Comparison of ENCODE assay signal across 1 cellular context in the genomic region with DNA sequence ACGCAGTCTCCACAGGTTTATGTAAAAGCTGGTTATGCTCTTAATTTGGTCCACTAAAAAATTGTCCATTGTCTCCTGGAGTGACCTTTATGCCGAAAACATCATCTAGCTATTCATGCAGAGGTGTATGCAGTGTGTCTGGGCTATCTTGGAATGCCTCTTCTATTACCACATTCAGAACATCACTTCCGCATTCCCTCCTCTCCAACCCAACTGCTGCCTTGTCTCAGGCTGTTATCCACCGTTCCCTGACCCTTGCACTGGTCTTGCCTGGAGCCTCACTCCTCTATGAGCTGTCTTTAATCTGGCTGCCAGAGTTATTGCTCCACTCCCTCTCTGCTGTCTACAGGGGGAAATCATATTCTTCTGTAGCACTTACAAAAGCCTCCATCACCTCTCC.
TF ChIP-seq lines count a peak whose summit lies in the region.

No MANE protein-coding gene starts in this region.

TF ChIP-seq in HepG2, 621 proteins besides CTCF, POLR2A, EP300 and RAD21 (continued from another document and continues in another):
- TF ChIP-seq, protein P1, sequence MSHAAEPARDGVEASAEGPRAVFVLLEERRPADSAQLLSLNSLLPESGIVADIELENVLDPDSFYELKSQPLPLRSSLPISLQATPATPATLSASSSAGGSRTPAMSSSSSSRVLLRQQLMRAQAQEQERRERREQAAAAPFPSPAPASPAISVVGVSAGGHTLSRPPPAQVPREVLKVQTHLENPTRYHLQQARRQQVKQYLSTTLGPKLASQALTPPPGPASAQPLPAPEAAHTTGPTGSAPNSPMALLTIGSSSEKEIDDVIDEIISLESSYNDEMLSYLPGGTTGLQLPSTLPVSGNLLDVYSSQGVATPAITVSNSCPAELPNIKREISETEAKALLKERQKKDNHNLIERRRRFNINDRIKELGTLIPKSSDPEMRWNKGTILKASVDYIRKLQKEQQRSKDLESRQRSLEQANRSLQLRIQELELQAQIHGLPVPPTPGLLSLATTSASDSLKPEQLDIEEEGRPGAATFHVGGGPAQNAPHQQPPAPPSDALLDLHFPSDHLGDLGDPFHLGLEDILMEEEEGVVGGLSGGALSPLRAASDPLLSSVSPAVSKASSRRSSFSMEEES (CRISPR knock-in tag; IDR thresholded peaks at IDR 0.05) = peak; percentile 27; the same call in 1 of the 2 replicates
- TF ChIP-seq TCF7L2 (IDR thresholded peaks at IDR 0.05; ENCODE audit: low read depth, low read length) (no peak), FOXJ3 (CRISPR knock-in tag; IDR thresholded peaks at IDR 0.05; ENCODE audit: borderline replicate concordance) (0 out of 2 replicates have a peak, but pooled peaks have one; percentile 48), ZNF703 (CRISPR knock-in tag; IDR thresholded peaks at IDR 0.05; ENCODE audit: borderline replicate concordance) (no peak), TP53 (CRISPR knock-in tag; conservative IDR thresholded peaks at IDR 0.05) (no peak), PAWR (CRISPR knock-in tag; IDR thresholded peaks at IDR 0.05; ENCODE audit: borderline replicate concordance) (no peak), ZSCAN31 (CRISPR knock-in tag; IDR thresholded peaks at IDR 0.05; ENCODE audit: low read depth) (peak; percentile 70), PLRG1 (conservative IDR thresholded peaks at IDR 0.05) (no peak), ZNF644 (CRISPR knock-in tag; IDR thresholded peaks at IDR 0.05; ENCODE audit: low read depth) (peak; percentile 75), FOSL1 (CRISPR knock-in tag; IDR thresholded peaks at IDR 0.05; ENCODE audit: borderline replicate concordance) (no peak; the same call in 1 of the 2 replicates), MED1 (CRISPR knock-in tag; IDR thresholded peaks at IDR 0.05) (peak; percentile 73; the same call in 1 of the 2 replicates), HMG20A (CRISPR knock-in tag; IDR thresholded peaks at IDR 0.05; ENCODE audit: borderline replicate concordance) (peak; percentile 55; the same call in 1 of the 2 replicates), ATRX (CRISPR knock-in tag; IDR thresholded peaks at IDR 0.05; ENCODE audit: borderline replicate concordance) (no peak), MTA1 (CRISPR knock-in tag; IDR thresholded peaks at IDR 0.05; ENCODE audit: borderline replicate concordance) (no peak), ZNF121 (CRISPR knock-in tag; IDR thresholded peaks at IDR 0.05) (no peak), HOXA3 (CRISPR knock-in tag; IDR thresholded peaks at IDR 0.05) (peak; percentile 78), ZNF792 (CRISPR knock-in tag; IDR thresholded peaks at IDR 0.05) (no peak), ZNF724P (CRISPR knock-in tag; IDR thresholded peaks at IDR 0.05; ENCODE audit: borderline replicate concordance) (no peak), MED8 (CRISPR knock-in tag; IDR thresholded peaks at IDR 0.05; ENCODE audit: insufficient replicate concordance) (no peak), ZNF674 (CRISPR knock-in tag; IDR thresholded peaks at IDR 0.05; ENCODE audit: low read depth) (no peak)
- TF ChIP-seq, protein P2, sequence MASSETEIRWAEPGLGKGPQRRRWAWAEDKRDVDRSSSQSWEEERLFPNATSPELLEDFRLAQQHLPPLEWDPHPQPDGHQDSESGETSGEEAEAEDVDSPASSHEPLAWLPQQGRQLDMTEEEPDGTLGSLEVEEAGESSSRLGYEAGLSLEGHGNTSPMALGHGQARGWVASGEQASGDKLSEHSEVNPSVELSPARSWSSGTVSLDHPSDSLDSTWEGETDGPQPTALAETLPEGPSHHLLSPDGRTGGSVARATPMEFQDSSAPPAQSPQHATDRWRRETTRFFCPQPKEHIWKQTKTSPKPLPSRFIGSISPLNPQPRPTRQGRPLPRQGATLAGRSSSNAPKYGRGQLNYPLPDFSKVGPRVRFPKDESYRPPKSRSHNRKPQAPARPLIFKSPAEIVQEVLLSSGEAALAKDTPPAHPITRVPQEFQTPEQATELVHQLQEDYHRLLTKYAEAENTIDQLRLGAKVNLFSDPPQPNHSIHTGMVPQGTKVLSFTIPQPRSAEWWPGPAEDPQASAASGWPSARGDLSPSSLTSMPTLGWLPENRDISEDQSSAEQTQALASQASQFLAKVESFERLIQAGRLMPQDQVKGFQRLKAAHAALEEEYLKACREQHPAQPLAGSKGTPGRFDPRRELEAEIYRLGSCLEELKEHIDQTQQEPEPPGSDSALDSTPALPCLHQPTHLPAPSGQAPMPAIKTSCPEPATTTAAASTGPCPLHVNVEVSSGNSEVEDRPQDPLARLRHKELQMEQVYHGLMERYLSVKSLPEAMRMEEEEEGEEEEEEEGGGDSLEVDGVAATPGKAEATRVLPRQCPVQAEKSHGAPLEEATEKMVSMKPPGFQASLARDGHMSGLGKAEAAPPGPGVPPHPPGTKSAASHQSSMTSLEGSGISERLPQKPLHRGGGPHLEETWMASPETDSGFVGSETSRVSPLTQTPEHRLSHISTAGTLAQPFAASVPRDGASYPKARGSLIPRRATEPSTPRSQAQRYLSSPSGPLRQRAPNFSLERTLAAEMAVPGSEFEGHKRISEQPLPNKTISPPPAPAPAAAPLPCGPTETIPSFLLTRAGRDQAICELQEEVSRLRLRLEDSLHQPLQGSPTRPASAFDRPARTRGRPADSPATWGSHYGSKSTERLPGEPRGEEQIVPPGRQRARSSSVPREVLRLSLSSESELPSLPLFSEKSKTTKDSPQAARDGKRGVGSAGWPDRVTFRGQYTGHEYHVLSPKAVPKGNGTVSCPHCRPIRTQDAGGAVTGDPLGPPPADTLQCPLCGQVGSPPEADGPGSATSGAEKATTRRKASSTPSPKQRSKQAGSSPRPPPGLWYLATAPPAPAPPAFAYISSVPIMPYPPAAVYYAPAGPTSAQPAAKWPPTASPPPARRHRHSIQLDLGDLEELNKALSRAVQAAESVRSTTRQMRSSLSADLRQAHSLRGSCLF (CRISPR knock-in tag; IDR thresholded peaks at IDR 0.05; ENCODE audit: borderline replicate concordance) = no peak
- TF ChIP-seq, protein P3, sequence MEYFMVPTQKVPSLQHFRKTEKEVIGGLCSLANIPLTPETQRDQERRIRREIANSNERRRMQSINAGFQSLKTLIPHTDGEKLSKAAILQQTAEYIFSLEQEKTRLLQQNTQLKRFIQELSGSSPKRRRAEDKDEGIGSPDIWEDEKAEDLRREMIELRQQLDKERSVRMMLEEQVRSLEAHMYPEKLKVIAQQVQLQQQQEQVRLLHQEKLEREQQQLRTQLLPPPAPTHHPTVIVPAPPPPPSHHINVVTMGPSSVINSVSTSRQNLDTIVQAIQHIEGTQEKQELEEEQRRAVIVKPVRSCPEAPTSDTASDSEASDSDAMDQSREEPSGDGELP (IDR thresholded peaks at IDR 0.05; ENCODE audit: borderline replicate concordance, low read depth) = peak; percentile 8; the same call in 1 of the 2 replicates
- TF ChIP-seq, protein P4, sequence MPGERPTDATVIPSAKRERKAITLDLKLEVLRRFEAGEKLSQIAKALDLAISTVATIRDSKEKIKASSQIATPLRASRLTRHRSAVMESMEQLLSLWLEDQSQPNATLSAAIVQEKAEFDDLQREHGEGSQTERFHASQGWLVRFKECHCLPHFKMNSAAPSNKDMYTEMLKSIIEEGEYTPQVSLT (CRISPR knock-in tag; IDR thresholded peaks at IDR 0.05; ENCODE audit: borderline replicate concordance, low read depth) = no peak
- TF ChIP-seq, protein P5, sequence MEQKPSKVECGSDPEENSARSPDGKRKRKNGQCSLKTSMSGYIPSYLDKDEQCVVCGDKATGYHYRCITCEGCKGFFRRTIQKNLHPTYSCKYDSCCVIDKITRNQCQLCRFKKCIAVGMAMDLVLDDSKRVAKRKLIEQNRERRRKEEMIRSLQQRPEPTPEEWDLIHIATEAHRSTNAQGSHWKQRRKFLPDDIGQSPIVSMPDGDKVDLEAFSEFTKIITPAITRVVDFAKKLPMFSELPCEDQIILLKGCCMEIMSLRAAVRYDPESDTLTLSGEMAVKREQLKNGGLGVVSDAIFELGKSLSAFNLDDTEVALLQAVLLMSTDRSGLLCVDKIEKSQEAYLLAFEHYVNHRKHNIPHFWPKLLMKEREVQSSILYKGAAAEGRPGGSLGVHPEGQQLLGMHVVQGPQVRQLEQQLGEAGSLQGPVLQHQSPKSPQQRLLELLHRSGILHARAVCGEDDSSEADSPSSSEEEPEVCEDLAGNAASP (CRISPR knock-in tag; IDR thresholded peaks at IDR 0.05; ENCODE audit: borderline replicate concordance) = peak; percentile 75; the same call in 1 of the 2 replicates
- TF ChIP-seq, protein P6, sequence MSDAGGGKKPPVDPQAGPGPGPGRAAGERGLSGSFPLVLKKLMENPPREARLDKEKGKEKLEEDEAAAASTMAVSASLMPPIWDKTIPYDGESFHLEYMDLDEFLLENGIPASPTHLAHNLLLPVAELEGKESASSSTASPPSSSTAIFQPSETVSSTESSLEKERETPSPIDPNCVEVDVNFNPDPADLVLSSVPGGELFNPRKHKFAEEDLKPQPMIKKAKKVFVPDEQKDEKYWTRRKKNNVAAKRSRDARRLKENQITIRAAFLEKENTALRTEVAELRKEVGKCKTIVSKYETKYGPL (CRISPR knock-in tag; IDR thresholded peaks at IDR 0.05) = no peak
- TF ChIP-seq, protein P7, sequence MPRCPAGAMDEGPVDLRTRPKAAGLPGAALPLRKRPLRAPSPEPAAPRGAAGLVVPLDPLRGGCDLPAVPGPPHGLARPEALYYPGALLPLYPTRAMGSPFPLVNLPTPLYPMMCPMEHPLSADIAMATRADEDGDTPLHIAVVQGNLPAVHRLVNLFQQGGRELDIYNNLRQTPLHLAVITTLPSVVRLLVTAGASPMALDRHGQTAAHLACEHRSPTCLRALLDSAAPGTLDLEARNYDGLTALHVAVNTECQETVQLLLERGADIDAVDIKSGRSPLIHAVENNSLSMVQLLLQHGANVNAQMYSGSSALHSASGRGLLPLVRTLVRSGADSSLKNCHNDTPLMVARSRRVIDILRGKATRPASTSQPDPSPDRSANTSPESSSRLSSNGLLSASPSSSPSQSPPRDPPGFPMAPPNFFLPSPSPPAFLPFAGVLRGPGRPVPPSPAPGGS (CRISPR knock-in tag; IDR thresholded peaks at IDR 0.05) = no peak
- TF ChIP-seq, protein P8, sequence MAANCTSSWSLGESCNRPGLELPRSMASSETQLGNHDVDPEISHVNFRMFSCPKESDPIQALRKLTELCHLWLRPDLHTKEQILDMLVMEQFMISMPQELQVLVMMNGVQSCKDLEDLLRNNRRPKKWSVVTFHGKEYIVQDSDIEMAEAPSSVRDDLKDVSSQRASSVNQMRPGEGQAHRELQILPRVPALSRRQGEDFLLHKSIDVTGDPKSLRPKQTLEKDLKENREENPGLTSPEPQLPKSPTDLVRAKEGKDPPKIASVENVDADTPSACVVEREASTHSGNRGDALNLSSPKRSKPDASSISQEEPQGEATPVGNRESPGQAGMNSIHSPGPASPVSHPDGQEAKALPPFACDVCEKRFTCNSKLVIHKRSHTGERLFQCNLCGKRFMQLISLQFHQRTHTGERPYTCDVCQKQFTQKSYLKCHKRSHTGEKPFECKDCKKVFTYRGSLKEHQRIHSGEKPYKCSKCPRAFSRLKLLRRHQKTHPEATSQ (CRISPR knock-in tag; IDR thresholded peaks at IDR 0.05; ENCODE audit: borderline replicate concordance) = no peak
- TF ChIP-seq, protein P9, sequence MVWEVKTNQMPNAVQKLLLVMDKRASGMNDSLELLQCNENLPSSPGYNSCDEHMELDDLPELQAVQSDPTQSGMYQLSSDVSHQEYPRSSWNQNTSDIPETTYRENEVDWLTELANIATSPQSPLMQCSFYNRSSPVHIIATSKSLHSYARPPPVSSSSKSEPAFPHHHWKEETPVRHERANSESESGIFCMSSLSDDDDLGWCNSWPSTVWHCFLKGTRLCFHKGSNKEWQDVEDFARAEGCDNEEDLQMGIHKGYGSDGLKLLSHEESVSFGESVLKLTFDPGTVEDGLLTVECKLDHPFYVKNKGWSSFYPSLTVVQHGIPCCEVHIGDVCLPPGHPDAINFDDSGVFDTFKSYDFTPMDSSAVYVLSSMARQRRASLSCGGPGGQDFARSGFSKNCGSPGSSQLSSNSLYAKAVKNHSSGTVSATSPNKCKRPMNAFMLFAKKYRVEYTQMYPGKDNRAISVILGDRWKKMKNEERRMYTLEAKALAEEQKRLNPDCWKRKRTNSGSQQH (CRISPR knock-in tag; IDR thresholded peaks at IDR 0.05; ENCODE audit: low read depth) = no peak
- TF ChIP-seq, protein P10, sequence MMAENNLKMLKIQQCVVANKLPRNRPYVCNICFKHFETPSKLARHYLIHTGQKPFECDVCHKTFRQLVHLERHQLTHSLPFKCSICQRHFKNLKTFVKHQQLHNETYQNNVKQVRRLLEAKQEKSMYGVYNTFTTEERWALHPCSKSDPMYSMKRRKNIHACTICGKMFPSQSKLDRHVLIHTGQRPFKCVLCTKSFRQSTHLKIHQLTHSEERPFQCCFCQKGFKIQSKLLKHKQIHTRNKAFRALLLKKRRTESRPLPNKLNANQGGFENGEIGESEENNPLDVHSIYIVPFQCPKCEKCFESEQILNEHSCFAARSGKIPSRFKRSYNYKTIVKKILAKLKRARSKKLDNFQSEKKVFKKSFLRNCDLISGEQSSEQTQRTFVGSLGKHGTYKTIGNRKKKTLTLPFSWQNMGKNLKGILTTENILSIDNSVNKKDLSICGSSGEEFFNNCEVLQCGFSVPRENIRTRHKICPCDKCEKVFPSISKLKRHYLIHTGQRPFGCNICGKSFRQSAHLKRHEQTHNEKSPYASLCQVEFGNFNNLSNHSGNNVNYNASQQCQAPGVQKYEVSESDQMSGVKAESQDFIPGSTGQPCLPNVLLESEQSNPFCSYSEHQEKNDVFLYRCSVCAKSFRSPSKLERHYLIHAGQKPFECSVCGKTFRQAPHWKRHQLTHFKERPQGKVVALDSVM (CRISPR knock-in tag; IDR thresholded peaks at IDR 0.05) = no peak
- TF ChIP-seq, protein P11, sequence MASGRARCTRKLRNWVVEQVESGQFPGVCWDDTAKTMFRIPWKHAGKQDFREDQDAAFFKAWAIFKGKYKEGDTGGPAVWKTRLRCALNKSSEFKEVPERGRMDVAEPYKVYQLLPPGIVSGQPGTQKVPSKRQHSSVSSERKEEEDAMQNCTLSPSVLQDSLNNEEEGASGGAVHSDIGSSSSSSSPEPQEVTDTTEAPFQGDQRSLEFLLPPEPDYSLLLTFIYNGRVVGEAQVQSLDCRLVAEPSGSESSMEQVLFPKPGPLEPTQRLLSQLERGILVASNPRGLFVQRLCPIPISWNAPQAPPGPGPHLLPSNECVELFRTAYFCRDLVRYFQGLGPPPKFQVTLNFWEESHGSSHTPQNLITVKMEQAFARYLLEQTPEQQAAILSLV (CRISPR knock-in tag; IDR thresholded peaks at IDR 0.05; ENCODE audit: borderline replicate concordance) = 0 out of 2 replicates have a peak, but pooled peaks have one; percentile 27
